In the genomic region with DNA sequence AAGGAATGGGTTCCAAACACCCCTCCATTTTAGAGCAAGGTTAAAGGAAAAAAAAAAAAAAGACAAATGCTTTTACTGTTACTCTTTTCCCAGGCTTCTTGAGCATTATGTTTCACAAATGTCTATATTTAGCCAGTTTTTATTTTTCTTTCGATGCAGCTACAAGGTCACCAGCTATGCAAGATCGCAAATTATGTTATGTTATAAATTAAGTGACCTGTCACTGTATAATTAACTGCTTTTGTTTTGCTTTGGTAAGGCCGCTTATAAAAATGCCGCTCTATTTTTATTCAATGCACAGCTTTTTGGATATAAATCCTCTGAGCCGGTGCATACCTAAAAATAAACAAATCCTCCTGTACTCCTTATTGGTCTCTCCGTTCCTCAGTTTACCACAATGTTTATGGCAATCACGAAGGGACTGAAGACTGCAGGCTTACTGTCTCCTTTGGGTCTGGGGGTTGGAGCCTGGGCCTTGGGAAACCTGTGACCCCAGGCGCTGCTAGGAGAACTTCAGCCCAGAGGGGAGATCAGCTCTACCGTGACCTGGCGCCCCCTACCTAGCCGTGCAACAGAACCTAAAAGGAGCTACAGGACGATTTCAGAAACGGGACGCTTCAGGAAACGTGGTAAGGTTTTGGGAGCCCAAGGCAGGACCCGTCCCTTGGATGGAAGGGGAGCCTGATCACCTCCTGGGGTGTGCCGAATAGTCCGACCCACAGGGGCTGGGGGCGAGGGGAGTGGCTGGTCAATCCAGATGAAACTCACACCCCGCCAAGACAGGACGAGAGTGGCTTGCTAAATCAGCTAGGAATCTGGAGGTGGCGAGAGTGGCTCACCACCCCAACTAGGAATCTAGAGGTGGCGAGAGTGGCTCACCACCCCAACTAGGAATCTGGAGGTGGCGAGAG, we compare ENCODE assay signal across 17 cellular contexts.
"Had no signal": no experiment of that assay in that cellular context is flagged by ENCODE, and none has a peak within 500 bp of the region (broad histone marks: within the 10 kb centered on the region; RNA-seq: fewer than 3 reads in every experiment).

No MANE protein-coding gene starts in this region.

- ATAC-seq: activated naive CD4-positive, alpha-beta T cell treated with anti-CD3 and anti-CD28 coated beads, Interleukin-2, amount 50 U/mL, for 72 hours; naive thymus-derived CD8-positive, alpha-beta T cell; stimulated activated memory B cell treated with anti-CD40 and anti-IgM and Interleukin-4, amounts not matched to agents 10 μg/mL and 1 μg/mL and 100 μg/mL, for 72 hours had no signal

- H3K9me3 Mint-ChIP-seq: activated naive CD4-positive, alpha-beta T cell treated with anti-CD3 and anti-CD28 coated beads, Interleukin-2, amount 50 U/mL, for 72 hours; memory B cell; stimulated activated memory B cell treated with anti-CD40 and anti-IgM and Interleukin-4, amounts not matched to agents 10 μg/mL and 1 μg/mL and 100 μg/mL, for 72 hours had no signal

- H3K27me3 Mint-ChIP-seq: stimulated activated memory B cell treated with anti-CD40 and anti-IgM and Interleukin-4, amounts not matched to agents 10 μg/mL and 1 μg/mL and 100 μg/mL, for 72 hours had no signal

- DNase-seq: activated CD4-positive, alpha-beta T cell treated with anti-CD3 and anti-CD28 coated beads, Interleukin-2, amount 50 U/mL, for 4 hours; activated CD4-positive, CD25-positive, alpha-beta regulatory T cell treated with anti-CD3 and anti-CD28 coated beads, Interleukin-2, amount 50 U/mL, for 72 hours; activated gamma-delta T cell treated with Interleukin-2 at 50 U/mL for 16 hours; activated T-cell treated with anti-CD3 and anti-CD28 coated beads for 4 hours; adrenal gland; effector CD8-positive, alpha-beta T cell; esophagus squamous epithelium; kidney; left ventricle myocardium inferior; naive thymus-derived CD8-positive, alpha-beta T cell; sigmoid colon; spleen; T1000 had no signal

- H3K36me3 Mint-ChIP-seq: activated naive CD4-positive, alpha-beta T cell treated with anti-CD3 and anti-CD28 coated beads, Interleukin-2, amount 50 U/mL, for 72 hours; memory B cell; naive thymus-derived CD8-positive, alpha-beta T cell; stimulated activated memory B cell treated with anti-CD40 and anti-IgM and Interleukin-4, amounts not matched to agents 10 μg/mL and 1 μg/mL and 100 μg/mL, for 72 hours had no signal

- H3K4me3 Mint-ChIP-seq: activated T-helper 1 cell treated with anti-CD3 and anti-CD28 coated beads, Interleukin-12 subunit alpha, Interleukin-12 subunit beta, Interleukin-2, Interleukin-4 antibody, amounts not matched to agents 30 ng/mL and 10 ng/mL and 1 ng/mL, durations not matched to agents 14 hours and 24 hours and 36 hours; memory B cell; naive thymus-derived CD8-positive, alpha-beta T cell; stimulated activated memory B cell treated with anti-CD40 and anti-IgM and Interleukin-4, amounts not matched to agents 10 μg/mL and 1 μg/mL and 100 μg/mL, for 72 hours had no signal

- H3K27ac Mint-ChIP-seq: activated naive CD4-positive, alpha-beta T cell treated with anti-CD3 and anti-CD28 coated beads, Interleukin-2, amount 50 U/mL, for 72 hours; activated T-helper 1 cell treated with anti-CD3 and anti-CD28 coated beads, Interleukin-12 subunit alpha, Interleukin-12 subunit beta, Interleukin-2, Interleukin-4 antibody, amounts not matched to agents 30 ng/mL and 10 ng/mL and 1 ng/mL, durations not matched to agents 14 hours and 24 hours and 36 hours; memory B cell; stimulated activated memory B cell treated with anti-CD40 and anti-IgM and Interleukin-4, amounts not matched to agents 10 μg/mL and 1 μg/mL and 100 μg/mL, for 72 hours had no signal
